24 cellular contexts compared by ENCODE assay signal in genomic region chr19:55482128-55482961, GRCh38. TPM values are rescaled to one million over a fixed set of nuclear protein-coding genes. Genes with fewer than 3 reads are reported as not detected.
"Had no signal": no experiment of that assay in that cellular context is flagged by ENCODE, and none has a peak within 500 bp of the region (broad histone marks: within the 10 kb centered on the region; RNA-seq: fewer than 3 reads in every experiment).

No MANE protein-coding gene starts in this region.

- H3K36me3 Mint-ChIP-seq: naive B cell had no signal

- H3K27ac ChIP-seq: ascending aorta, coronary artery, gastroesophageal sphincter, heart left ventricle, thoracic aorta, upper lobe of left lung had no signal

- H3K27me3 Mint-ChIP-seq: activated CD8-positive, alpha-beta T cell treated with anti-CD3 and anti-CD28 coated beads for 36 hours; activated T-cell treated with anti-CD3 and anti-CD28 coated beads, Interleukin-2, amount 50 U/mL, for 24 hours; memory B cell; naive B cell had no signal

- H3K9me3 Mint-ChIP-seq: activated CD8-positive, alpha-beta T cell treated with anti-CD3 and anti-CD28 coated beads for 36 hours; activated naive CD4-positive, alpha-beta T cell treated with anti-CD3 and anti-CD28 coated beads for 36 hours; activated T-cell treated with anti-CD3 and anti-CD28 coated beads, Interleukin-2, amount 50 U/mL, for 24 hours; memory B cell; naive B cell; neural crest cell; stimulated activated effector memory CD8-positive, alpha-beta T cell treated with anti-CD3 and anti-CD28 coated beads, Interleukin-12 subunit alpha, Interleukin-12 subunit beta, amount 100 ng/mL, for 72 hours had no signal

- DNase-seq: activated CD4-positive, alpha-beta T cell treated with anti-CD3 and anti-CD28 coated beads for 48 hours; activated CD4-positive, CD25-positive, alpha-beta regulatory T cell; activated CD8-positive, alpha-beta T cell treated with anti-CD3 and anti-CD28 coated beads for 36 hours; activated naive CD4-positive, alpha-beta T cell treated with anti-CD3 and anti-CD28 coated beads for 36 hours; activated T-cell treated with anti-CD3 and anti-CD28 coated beads, Interleukin-2, amount 50 U/mL, for 24 hours; kidney glomerular epithelial cell; naive B cell; stimulated activated CD4-positive, alpha-beta T cell treated with anti-CD3 and anti-CD28 coated beads, Interleukin-4, amount 100 ng/mL, for 24 hours; T1000 had no signal

- H3K9me3 ChIP-seq: ascending aorta, gastroesophageal sphincter, heart left ventricle, mucosa of descending colon, thoracic aorta, upper lobe of left lung had no signal

- ATAC-seq: activated CD8-positive, alpha-beta T cell treated with anti-CD3 and anti-CD28 coated beads for 36 hours; gastroesophageal sphincter; heart left ventricle; mucosa of descending colon; sciatic nerve; stimulated activated effector memory CD8-positive, alpha-beta T cell treated with anti-CD3 and anti-CD28 coated beads, Interleukin-12 subunit alpha, Interleukin-12 subunit beta, amount 100 ng/mL, for 72 hours had no signal

- H3K27me3 ChIP-seq: ascending aorta, gastroesophageal sphincter, upper lobe of left lung had no signal

- H3K4me3 Mint-ChIP-seq: activated CD8-positive, alpha-beta T cell treated with anti-CD3 and anti-CD28 coated beads for 36 hours; activated naive CD4-positive, alpha-beta T cell treated with anti-CD3 and anti-CD28 coated beads for 36 hours; activated T-cell treated with anti-CD3 and anti-CD28 coated beads, Interleukin-2, amount 50 U/mL, for 24 hours; memory B cell; stimulated activated effector memory CD8-positive, alpha-beta T cell treated with anti-CD3 and anti-CD28 coated beads, Interleukin-12 subunit alpha, Interleukin-12 subunit beta, amount 100 ng/mL, for 72 hours had no signal

- H3K4me3 ChIP-seq: ascending aorta, coronary artery, gastroesophageal sphincter, heart left ventricle, mucosa of descending colon, thoracic aorta, upper lobe of left lung had no signal

RNA-seq across cellular contexts. Expression of gene C19orf85, which starts 17.8 kb away (rescaled TPM):
- total RNA-seq: activated CD8-positive, alpha-beta T cell treated with anti-CD3 and anti-CD28 coated beads for 36 hours; activated naive CD4-positive, alpha-beta T cell treated with anti-CD3 and anti-CD28 coated beads for 36 hours; ascending aorta; gastroesophageal sphincter; heart left ventricle; liver; mucosa of descending colon; neural crest cell; osteocyte; pulmonary artery endothelial cell; sciatic nerve; T-helper 1 cell treated with Interleukin-12 subunit alpha and Interleukin-12 subunit beta and Interleukin-4 antibody, amounts not matched to agents 30 ng/mL and 1 ng/mL, for 36 hours; thoracic aorta; upper lobe of left lung had no signal
- polyA plus RNA-seq: heart left ventricle, liver had no signal
